In the genomic region with DNA sequence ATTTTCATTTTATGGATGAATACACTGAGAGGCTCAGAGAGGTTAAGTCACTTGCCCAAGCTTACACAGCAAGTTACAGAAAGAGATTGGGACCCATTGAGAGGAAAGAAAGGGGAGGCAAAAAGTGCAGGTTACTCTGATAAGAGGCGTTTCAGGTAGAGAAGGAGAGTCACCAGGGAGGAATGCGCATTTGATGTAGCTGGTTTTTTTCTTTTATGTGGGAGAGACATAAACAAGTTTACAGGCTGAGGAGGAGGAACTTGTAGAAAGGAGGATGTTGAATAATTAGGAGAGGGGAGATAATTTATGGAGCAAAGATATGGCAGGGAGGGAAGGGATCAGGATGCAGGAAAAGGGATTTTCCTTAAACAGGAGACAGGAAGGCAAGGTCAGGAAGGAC, we compare ENCODE assay signal across 20 cellular contexts.
DNase-seq lines count a peak whose midpoint lies in the region; FAIRE-seq and TF ChIP-seq lines count a peak whose summit lies in the region.
"Had no signal": no experiment of that assay in that cellular context is flagged by ENCODE, and none has a peak within 500 bp of the region (broad histone marks: within the 10 kb centered on the region; RNA-seq: fewer than 3 reads in every experiment).

No MANE protein-coding gene starts in this region.

- H3K27me3 ChIP-seq in mammary epithelial cell (ENCODE audit: insufficient read depth, low read length) (no peaks in the 10 kb centered on the region), bronchial epithelial cell (ENCODE audit: control insufficient read depth, insufficient read depth, low read length) (peaks cover 1% of the 10 kb centered on the region)

- 78% methylated on average over 2 of the region's 2 CpGs for WGBS in mammary epithelial cell (ENCODE audit: low coverage, missing lambda C conversion rate)

- no peak overlapping the region for H3K4me3 ChIP-seq in mammary epithelial cell (replicated peaks in 1 of 3; ENCODE audit: insufficient read depth in 1 of 3, low read depth in 2 of 3, low read length in 3 of 3)
- no peak overlapping the region for H3K4me3 ChIP-seq in bronchial epithelial cell (ENCODE audit: low read depth, low read length)
- H3K4me3 ChIP-seq: A549, GM12878, GM23248, HAP-1 had no signal

- in situ Hi-C loops in mammary epithelial cell (cut with MboI; ENCODE audit: low sequenced_read_pairs in 2 of 2): no loop called here

- FAIRE-seq in bronchial epithelial cell (lab: Jason Lieb, UNC): no peak
- FAIRE-seq: A549, GM12878, GM19239 had no signal

- no peaks in the 10 kb centered on the region for H3K36me3 ChIP-seq in mammary epithelial cell (ENCODE audit: insufficient read depth, low read length)
- H3K36me3 ChIP-seq in bronchial epithelial cell (ENCODE audit: control insufficient read depth, insufficient read depth, low read length): no peaks in the 10 kb centered on the region
- H3K36me3 ChIP-seq: HAP-1 had no signal

- H3K79me2 ChIP-seq in mammary epithelial cell (ENCODE audit: insufficient read depth, low read length): no peaks in the 10 kb centered on the region

- no peak overlapping the region for H2AFZ ChIP-seq in mammary epithelial cell (ENCODE audit: low read depth, low read length)
- H2AFZ ChIP-seq: GM23248 had no signal

- dilution Hi-C loops in mammary epithelial cell (cut with HindIII; ENCODE audit: low sequenced_read_pairs): no loop called here

- no peaks in the 10 kb centered on the region for H3K27me3 Mint-ChIP-seq in MCF 10A (ENCODE audit: insufficient read depth, unreplicated experiment)
- H3K27me3 Mint-ChIP-seq: CD4-positive, alpha-beta T cell had no signal

- no peak overlapping the region for H3K4me3 Mint-ChIP-seq in MCF 10A (ENCODE audit: unreplicated experiment)
- H3K4me3 Mint-ChIP-seq: CD4-positive, alpha-beta T cell had no signal

- H3K9me3 ChIP-seq in mammary epithelial cell (replicated peaks; ENCODE audit: insufficient read depth, low read length): no peaks in the 10 kb centered on the region
- H3K9me3 ChIP-seq: A549, HAP-1 had no signal

- BruUV-seq in mammary epithelial cell (replicated peaks; lab: Mats Ljungman, UMichigan) (no TSS peak), MCF 10A (replicated peaks; lab: Mats Ljungman, UMichigan) (no TSS peak)

- H3K4me1 Mint-ChIP-seq in MCF 10A (ENCODE audit: insufficient read depth, unreplicated experiment): peaks cover 11% of the 10 kb centered on the region

- no peaks in the 10 kb centered on the region for H3K36me3 Mint-ChIP-seq in MCF 10A (ENCODE audit: insufficient read depth, unreplicated experiment)

- CTCF ChIA-PET in mammary epithelial cell (lab: Charles Lee; ENCODE audit: low non-redundant PET): no interaction called here
- CTCF ChIA-PET in MCF 10A (lab: Yijun Ruan, JAX): interaction anchor here (0.6 kb wide), 2 partner anchors 17 to 40 kb away, joined by 4 read pairs; no protein-coding TSS in a partner anchor
- CTCF ChIA-PET in GM10248 (lab: Yijun Ruan, JAX): no interaction called here

- no peaks in the 10 kb centered on the region for H4K20me1 ChIP-seq in mammary epithelial cell (ENCODE audit: insufficient read depth, low read length)

- intact Hi-C loops in mammary epithelial cell (cut with micrococcal nuclease) (no loop called here), MCF 10A (cut with micrococcal nuclease) (no loop called here)

- no peak overlapping the region for H3K27ac ChIP-seq in mammary epithelial cell (ENCODE audit: insufficient read depth, low read depth, low read length)
- H3K27ac ChIP-seq: 22Rv1, A549, C4-2B, GM23248 had no signal

- no peak overlapping the region for H3K27ac Mint-ChIP-seq in MCF 10A (ENCODE audit: low read depth, unreplicated experiment)
- H3K27ac Mint-ChIP-seq: CD4-positive, alpha-beta T cell had no signal

- no peaks in the 10 kb centered on the region for H3K9me3 Mint-ChIP-seq in MCF 10A (ENCODE audit: unreplicated experiment)
- H3K9me3 Mint-ChIP-seq: CD4-positive, alpha-beta T cell had no signal

- POLR2A ChIA-PET in MCF 10A (lab: Yijun Ruan, JAX) (no interaction called here), GM10248 (lab: Yijun Ruan, JAX) (no interaction called here)

- no peak overlapping the region for H3K9ac ChIP-seq in mammary epithelial cell (ENCODE audit: insufficient read depth, low read length)
- H3K9ac ChIP-seq: GM23248 had no signal

- H3K4me2 ChIP-seq in mammary epithelial cell (ENCODE audit: insufficient read depth, low read depth, low read length): no peak overlapping the region
- H3K4me2 ChIP-seq: A549 had no signal

- peaks cover 7% of the 10 kb centered on the region for H3K4me1 ChIP-seq in mammary epithelial cell (ENCODE audit: insufficient read depth, low read length)
- H3K4me1 ChIP-seq: A549, HAP-1 had no signal

- TF ChIP-seq CTCF in mammary epithelial cell (conservative IDR thresholded peaks at IDR 0.05 in 1 of 2, IDR thresholded peaks at IDR 0.05 in 1 of 2; ENCODE audit: extremely low read depth in 1 of 2, insufficient read depth in 1 of 2, low read depth in 1 of 2, low read length in 2 of 2) (no peak), MCF 10A (IDR thresholded peaks at IDR 0.05; ENCODE audit: unreplicated experiment) (no peak), bronchial epithelial cell (IDR thresholded peaks at IDR 0.05; ENCODE audit: insufficient read depth, low read length, severe bottlenecking) (no peak), GM10248 (IDR thresholded peaks at IDR 0.05; ENCODE audit: control extremely low read depth, extremely low read depth, low read depth, missing control alignments) (no peak)

- DNase-seq in mammary epithelial cell: peak; percentile 12
- DNase-seq in MCF 10A (ENCODE audit: unreplicated experiment): no peak
- peak; percentile 32 for DNase-seq in SW480 (ENCODE audit: low spot score)
- peak; percentile 30 for DNase-seq in bronchial epithelial cell (ENCODE audit: low read depth)
- DNase-seq in SIG-M5 (lab: John Stamatoyannopoulos, UW): no peak
- no peak for DNase-seq in NCI-H1694 (lab: John Stamatoyannopoulos, UW)
- DNase-seq in dermis blood vessel endothelial cell: no peak
- DNase-seq in GM10248 (ENCODE audit: extremely low spot score): no peak
- DNase-seq: AML-193; CD4-positive, alpha-beta T cell; DMS153; DMS79; GF-D8; GM23248 had no signal

Comparison
In these comparisons a context has a peak if more than half of its experiments do, and no peak if none do; other contexts are left out.
1. DNase-seq: peak in mammary epithelial cell (single experiment), SW480 (single experiment) and bronchial epithelial cell (single experiment); none in MCF 10A (single experiment), SIG-M5 (single experiment), NCI-H1694 (single experiment), dermis blood vessel endothelial cell (single experiment) and GM10248 (single experiment).